In the genomic region with DNA sequence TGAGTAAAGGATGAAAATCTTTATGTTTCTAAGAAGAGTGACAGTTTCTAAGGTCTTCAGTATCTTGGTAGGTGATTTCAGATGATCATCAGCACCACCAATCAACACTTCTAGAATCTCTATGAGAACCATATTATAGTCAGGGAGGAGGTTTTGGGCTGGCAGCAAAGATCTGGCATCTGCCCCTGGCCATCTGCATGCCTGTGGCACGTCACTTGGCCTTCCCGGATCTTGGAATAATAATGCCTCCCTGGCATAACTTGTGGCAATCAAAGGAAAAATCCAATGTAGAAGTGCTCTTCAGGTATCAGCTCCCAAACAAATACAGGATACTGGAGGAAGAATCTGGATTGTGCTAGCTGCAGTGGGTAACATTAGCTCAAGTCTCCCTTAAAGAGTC, we compare ENCODE assay signal across 21 cellular contexts. TPM values are rescaled to one million over a fixed set of nuclear protein-coding genes. Genes with fewer than 3 reads are reported as not detected.
"Had no signal": no experiment of that assay in that cellular context is flagged by ENCODE, and none has a peak within 500 bp of the region (broad histone marks: within the 10 kb centered on the region; RNA-seq: fewer than 3 reads in every experiment).

No MANE protein-coding gene starts in this region.

- H3K9me3 ChIP-seq: SJSA1 had no signal

- H3K4me2 ChIP-seq: KMS-11 had no signal

- H3K4me3 ChIP-seq: K562, SJSA1, SK-N-MC had no signal

- DNase-seq: Kasumi-1, MM.1S, NCI-H1092 treated with DMSO at 0.1 percent for 48 hours, NCI-H1436, NCI-H187, NCI-H2029, NCI-H2081 treated with DMSO at 0.1 percent for 48 hours, NCI-H2171, NCI-H226, NCI-H524, NCI-H526 treated with DMSO at 0.1 percent for 48 hours, NCI-H774, Right ventricle myocardium superior, RPMI8226, SIG-M5 had no signal

- H3K27me3 ChIP-seq: SJSA1 had no signal

- H3K4me1 ChIP-seq: SJSA1 had no signal

- ATAC-seq: HepG2, K562 had no signal

- H3K9ac ChIP-seq: KMS-11 had no signal

- H3K27ac ChIP-seq: KMS-11, SJSA1, SK-N-MC had no signal

- H3K36me3 ChIP-seq: SJSA1 had no signal

RNA-seq across cellular contexts. Expression of gene RASL11B, which starts 57.3 kb away (rescaled TPM):
- total RNA-seq: HT1080 had no signal
